ENCODE assay signal across 15 cellular contexts in the genomic region with DNA sequence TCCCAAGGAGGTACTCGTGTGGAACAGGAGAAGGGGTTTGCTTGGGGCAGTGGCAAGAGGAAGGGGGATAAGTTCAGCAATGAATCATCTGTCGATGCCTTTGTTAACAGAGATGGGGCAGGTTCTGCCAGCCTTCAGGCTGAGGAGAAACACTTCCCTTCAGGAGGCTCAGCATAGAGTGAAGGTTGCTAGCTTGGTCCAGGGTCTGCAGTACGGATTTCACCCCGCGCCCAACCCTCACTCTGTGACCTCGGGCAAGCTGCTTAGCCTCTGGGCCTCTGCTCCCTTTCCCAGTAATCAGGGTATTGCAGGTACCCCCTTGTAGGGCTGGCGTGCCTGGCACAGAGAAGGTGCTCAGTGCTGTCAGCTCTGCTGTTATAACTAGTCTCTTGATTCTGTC. TPM values are rescaled to one million over a fixed set of nuclear protein-coding genes. Genes with fewer than 3 reads are reported as not detected.
"Had no signal": no experiment of that assay in that cellular context is flagged by ENCODE, and none has a peak within 500 bp of the region (broad histone marks: within the 10 kb centered on the region; RNA-seq: fewer than 3 reads in every experiment).

No MANE protein-coding gene starts in this region.

- DNase-seq: activated CD4-positive, alpha-beta T cell treated with anti-CD3 and anti-CD28 coated beads, Interleukin-2, amount 50 U/mL, for 4 hours; activated gamma-delta T cell treated with Interleukin-2 at 50 U/mL for 16 hours; activated naive CD8-positive, alpha-beta T cell treated with anti-CD3 and anti-CD28 coated beads for 36 hours; activated T-cell treated with anti-CD3 and anti-CD28 coated beads, Interleukin-2, amount 50 U/mL, for 48 hours; cerebellar nuclear complex; left colon; naive thymus-derived CD4-positive, alpha-beta T cell; occipital lobe; sigmoid colon; stimulated activated CD4-positive, alpha-beta T cell treated with anti-CD3 and anti-CD28 coated beads, Interleukin-12 subunit alpha, Interleukin-12 subunit beta, amount 100 ng/mL, for 4 hours; stomach; T-helper 2 cell had no signal

- H3K4me1 ChIP-seq: sigmoid colon had no signal

- H3K36me3 ChIP-seq: sigmoid colon, stomach had no signal

- H3K9me3 Mint-ChIP-seq: activated naive CD8-positive, alpha-beta T cell treated with anti-CD3 and anti-CD28 coated beads for 36 hours; dendritic cell treated with granulocyte-macrophage colony-stimulating factor and Interleukin-4, amounts not matched to agents 40 ng/mL and 50 ng/mL, for 4 days; naive thymus-derived CD4-positive, alpha-beta T cell had no signal

- ATAC-seq: activated CD4-positive, CD25-positive, alpha-beta regulatory T cell treated with anti-CD3 and anti-CD28 coated beads, Interleukin-2, amount 50 U/mL, for 24 hours; left colon; naive thymus-derived CD4-positive, alpha-beta T cell had no signal

- H3K4me3 ChIP-seq: lung, sigmoid colon, stomach had no signal

- H3K4me3 Mint-ChIP-seq: activated naive CD8-positive, alpha-beta T cell treated with anti-CD3 and anti-CD28 coated beads for 36 hours; dendritic cell treated with granulocyte-macrophage colony-stimulating factor and Interleukin-4, amounts not matched to agents 40 ng/mL and 50 ng/mL, for 4 days; naive thymus-derived CD4-positive, alpha-beta T cell had no signal

- H3K27ac Mint-ChIP-seq: activated naive CD8-positive, alpha-beta T cell treated with anti-CD3 and anti-CD28 coated beads for 36 hours; dendritic cell treated with granulocyte-macrophage colony-stimulating factor and Interleukin-4, amounts not matched to agents 40 ng/mL and 50 ng/mL, for 4 days had no signal

- H3K36me3 Mint-ChIP-seq: activated naive CD8-positive, alpha-beta T cell treated with anti-CD3 and anti-CD28 coated beads for 36 hours; naive thymus-derived CD4-positive, alpha-beta T cell had no signal

- H3K27ac ChIP-seq: sigmoid colon, stomach had no signal

- H3K9me3 ChIP-seq: sigmoid colon, stomach had no signal

RNA-seq across cellular contexts. Expression of a gene that starts 7.5 kb away (rescaled TPM):
- total RNA-seq: occipital lobe had no signal

RNA-seq across cellular contexts. Expression of a gene that starts 50.6 kb away (rescaled TPM):
- total RNA-seq: activated naive CD8-positive, alpha-beta T cell treated with anti-CD3 and anti-CD28 coated beads for 36 hours; left colon; lung; naive thymus-derived CD4-positive, alpha-beta T cell; occipital lobe; sigmoid colon; stomach had no signal
